ENCODE assay signal across 22 cellular contexts in the genomic region with DNA sequence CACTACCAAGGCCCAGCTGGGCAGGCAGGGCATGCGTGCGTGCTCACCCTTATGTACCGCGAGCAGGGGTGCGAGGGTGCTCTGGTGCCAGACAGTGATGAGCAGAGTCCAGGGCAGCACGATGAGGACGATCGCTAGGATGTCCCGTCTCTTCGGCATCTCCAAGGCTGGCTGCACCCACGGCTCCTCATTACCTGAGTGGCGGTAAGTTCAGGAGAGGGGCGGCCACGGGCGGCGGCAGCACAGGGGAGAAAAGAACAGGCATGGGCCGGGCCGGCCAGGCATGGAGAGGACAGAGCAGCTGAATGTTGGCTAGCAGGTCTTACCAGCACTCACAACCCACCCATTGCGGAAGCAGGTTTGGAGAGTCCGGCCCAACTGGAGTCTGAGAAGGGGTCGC. TPM values are rescaled to one million over a fixed set of nuclear protein-coding genes. Genes with fewer than 3 reads are reported as not detected.
"Had no signal": no experiment of that assay in that cellular context is flagged by ENCODE, and none has a peak within 500 bp of the region (broad histone marks: within the 10 kb centered on the region; RNA-seq: fewer than 3 reads in every experiment).

No MANE protein-coding gene starts in this region.

- DNase-seq: activated B cell treated with CpG ODN at 0.5 μM for 24 hours; activated CD4-positive, alpha-beta T cell treated with anti-CD3 and anti-CD28 coated beads for 48 hours; activated naive CD4-positive, alpha-beta T cell; cerebellar nuclear complex; cortex of kidney; heart right ventricle; kidney glomerular epithelial cell; left ventricle myocardium superior; mucosa of descending colon; naive B cell; right lobe of liver; small intestine; stimulated activated CD4-positive, alpha-beta T cell treated with anti-CD3 and anti-CD28 coated beads, Interleukin-4, amount 100 ng/mL, for 1 hour; stomach had no signal

- H2AFZ ChIP-seq: parathyroid adenoma had no signal

- H3K4me3 ChIP-seq: ascending aorta, breast epithelium, gastroesophageal sphincter, heart right ventricle, mucosa of descending colon, right lobe of liver, stomach had no signal

- H3K4me1 ChIP-seq: breast epithelium, gastroesophageal sphincter, heart right ventricle, parathyroid adenoma, right lobe of liver had no signal

- H3K27ac ChIP-seq: ascending aorta, breast epithelium, gastroesophageal sphincter, heart right ventricle, neutrophil, parathyroid adenoma, right lobe of liver, stomach had no signal

- H3K27ac Mint-ChIP-seq: activated B cell treated with CpG ODN at 0.5 μM for 24 hours, memory B cell, naive B cell had no signal

- H3K4me3 Mint-ChIP-seq: activated B cell treated with CpG ODN at 0.5 μM for 24 hours, memory B cell, naive B cell, type B pancreatic cell had no signal

- H3K27me3 ChIP-seq: ascending aorta, right lobe of liver had no signal

- H3K4me1 Mint-ChIP-seq: activated B cell treated with CpG ODN at 0.5 μM for 24 hours, memory B cell, naive B cell had no signal

- FAIRE-seq: small intestine had no signal

- H3K9ac ChIP-seq: parathyroid adenoma had no signal

- ATAC-seq: esophagus mucosa, gastroesophageal sphincter, left ventricle myocardium superior, mucosa of descending colon had no signal

- H3K9me3 ChIP-seq: ascending aorta, breast epithelium, gastroesophageal sphincter, heart right ventricle, mucosa of descending colon, neutrophil, right lobe of liver, stomach had no signal

- H3K36me3 ChIP-seq: ascending aorta, breast epithelium, gastroesophageal sphincter, heart right ventricle, neutrophil, right lobe of liver had no signal

- H3K36me3 Mint-ChIP-seq: memory B cell, naive B cell, type B pancreatic cell had no signal

- H3K79me2 ChIP-seq: parathyroid adenoma had no signal

- H3K9me3 Mint-ChIP-seq: activated B cell treated with CpG ODN at 0.5 μM for 24 hours, memory B cell, type B pancreatic cell had no signal

RNA-seq across cellular contexts. Expression of a gene that starts 24.5 kb away (rescaled TPM):
- total RNA-seq: activated B cell treated with CpG ODN at 0.5 μM for 24 hours had no signal
